Comparison of ENCODE assay signal across 7 cellular contexts in the genomic region with DNA sequence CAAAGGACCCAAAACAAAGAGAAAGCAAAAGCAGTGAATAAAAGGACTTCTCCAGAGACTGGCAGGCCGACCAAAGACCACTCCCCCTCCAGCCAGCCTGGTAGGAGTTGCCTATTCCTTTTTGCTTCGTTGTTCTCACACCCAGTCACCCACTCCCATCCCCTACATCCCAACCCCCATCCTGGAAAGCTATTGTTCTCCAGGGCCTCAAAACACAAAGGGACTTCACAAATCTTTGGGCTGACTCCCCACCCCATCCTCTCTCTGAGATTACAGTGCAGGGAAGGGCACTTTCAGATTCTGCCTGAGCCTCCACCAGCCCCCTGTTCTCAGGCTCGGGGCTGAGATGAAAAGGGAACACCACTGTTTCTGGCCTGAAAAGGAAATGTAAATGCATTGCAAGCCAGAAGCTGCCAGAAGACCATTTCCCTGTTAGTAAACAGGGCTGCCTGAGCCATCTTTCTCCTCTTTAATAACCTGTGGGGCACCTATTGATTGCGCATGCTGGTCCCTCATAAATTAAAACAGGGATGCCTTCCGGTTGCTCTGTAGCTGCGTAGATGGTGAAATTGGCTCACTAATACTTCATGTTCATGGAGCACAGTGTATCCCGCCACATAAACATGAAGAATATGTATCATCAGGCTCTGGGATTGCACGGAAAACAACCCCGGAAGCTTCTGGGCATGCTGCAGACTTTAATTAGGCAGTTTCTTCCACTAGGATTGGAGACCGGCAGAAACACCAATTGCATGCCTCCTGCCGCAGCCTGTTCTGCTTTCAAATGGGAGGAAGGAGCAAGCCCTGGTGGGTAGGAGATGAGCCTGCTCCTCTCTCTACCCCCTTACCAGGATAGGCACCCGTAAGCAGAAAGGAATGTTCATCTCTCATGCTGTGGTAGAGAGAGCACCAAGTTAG.
DNase-seq lines count a peak whose midpoint lies in the region; ATAC-seq and TF ChIP-seq lines count a peak whose summit lies in the region.

No MANE protein-coding gene starts in this region.

- WGBS in esophagus, 2 donors, result 56 to 58% methylated on average over 12 of the region's 12 CpGs

- H3K9me3 ChIP-seq in esophagus (ENCODE audit: control insufficient read depth in 2 of 2, insufficient read depth in 1 of 2, low read depth in 1 of 2, low read length in 1 of 2), result peaks cover 0 to 5% of the 10 kb centered on the region in 2 donors

- peak overlapping the region; percentile 41 for H3K4me3 Mint-ChIP-seq in nephron progenitor cell

- TF ChIP-seq POLR2A in GM18505 (IDR thresholded peaks at IDR 0.05; ENCODE audit: borderline replicate concordance, extremely low read depth, insufficient read depth, insufficient read length), result peak; percentile 9

- DNase-seq in RPMI8226 (peak; percentile 32), nephron progenitor cell (no peak), NCI-H1417 treated with DMSO at 0.1 percent for 48 hours (lab: John Stamatoyannopoulos, UW) (no peak), KBM-7 (no peak)
- no peak for DNase-seq in stimulated activated CD4-positive, alpha-beta T cell treated with anti-CD3 and anti-CD28 coated beads, Interleukin-4, amount 100 ng/mL, for 4 hours

- H3K27ac Mint-ChIP-seq in nephron progenitor cell, result peak overlapping the region; percentile 21

- H3K4me3 ChIP-seq in esophagus (ENCODE audit: low read depth in 1 of 2, low read length in 2 of 2), result no peak overlapping the region

- H3K4me1 ChIP-seq in esophagus (ENCODE audit: control insufficient read depth in 2 of 2, insufficient read depth in 2 of 2, low read length in 1 of 2), result peaks cover 0 to 2% of the 10 kb centered on the region in 2 donors

- in situ Hi-C loops in KBM-7 (cut with MboI; ENCODE audit: low pct_unique_long_range_greater_than_20kb, low sequenced_read_pairs), result no loop called here

- peaks cover 7% of the 10 kb centered on the region for H3K27me3 Mint-ChIP-seq in nephron progenitor cell (ENCODE audit: low read depth, poor library complexity)

- no peak for ATAC-seq in GM18505 (IDR thresholded peaks at IDR 0.05; ENCODE audit: unreplicated experiment)

- TF ChIP-seq CTCF in nephron progenitor cell (IDR thresholded peaks at IDR 0.05), result no peak

- H3K36me3 ChIP-seq in esophagus (ENCODE audit: control insufficient read depth in 2 of 2, insufficient read depth in 2 of 2, low read length in 1 of 2), result no peaks in the 10 kb centered on the region

- H3K36me3 Mint-ChIP-seq in nephron progenitor cell (ENCODE audit: low read depth), result peaks cover 5% of the 10 kb centered on the region

- H3K27ac ChIP-seq in esophagus (ENCODE audit: low read depth in 2 of 2, low read length in 1 of 2), result peak overlapping the region; percentile 14 to 33

- no peaks in the 10 kb centered on the region for H3K27me3 ChIP-seq in esophagus (ENCODE audit: control insufficient read depth in 1 of 2, insufficient read depth in 2 of 2, low read length in 2 of 2)

- H3K4me1 Mint-ChIP-seq in nephron progenitor cell, result peaks cover 29% of the 10 kb centered on the region

- H3K9me3 Mint-ChIP-seq in nephron progenitor cell, result peaks cover 12% of the 10 kb centered on the region
